ENCODE assay signal across 16 cellular contexts in genomic region chr10:6019010-6019782, GRCh38. TPM values are rescaled to one million over a fixed set of nuclear protein-coding genes. Genes with fewer than 3 reads are reported as not detected.
DNase-seq lines count a peak whose midpoint lies in the region; ATAC-seq, FAIRE-seq and TF ChIP-seq lines count a peak whose summit lies in the region.
"Had no signal": no experiment of that assay in that cellular context is flagged by ENCODE, and none has a peak within 500 bp of the region (broad histone marks: within the 10 kb centered on the region; RNA-seq: fewer than 3 reads in every experiment).

No MANE protein-coding gene starts in this region.

- H3K27ac Mint-ChIP-seq in activated CD4-positive, alpha-beta T cell treated with anti-CD3 and anti-CD28 coated beads, Interleukin-2, amount 10 ng/mL, durations not matched to agents 7 days and 5 days = peak overlapping the region; percentile 27
- peak overlapping the region; percentile 54 for H3K27ac Mint-ChIP-seq in activated naive CD8-positive, alpha-beta T cell treated with anti-CD3 and anti-CD28 coated beads, Interleukin-2, amount 50 U/mL, for 24 hours

- H3K27ac ChIP-seq in osteoblast (ENCODE audit: low read depth, low read length) = no peak overlapping the region
- H3K27ac ChIP-seq in aorta (ENCODE audit: low read depth in 1 of 2, low read length in 2 of 2) = no peak overlapping the region
- H3K27ac ChIP-seq: ascending aorta, SJSA1 had no signal

- H3K27me3 ChIP-seq in osteoblast (ENCODE audit: insufficient read depth, low read length) = peaks cover 11% of the 10 kb centered on the region
- H3K27me3 ChIP-seq in aorta (ENCODE audit: control insufficient read depth in 1 of 2, insufficient read depth in 2 of 2, low read length in 1 of 2) = no peaks in the 10 kb centered on the region
- H3K27me3 ChIP-seq: ascending aorta, SJSA1 had no signal

- H3K4me2 ChIP-seq in osteoblast (ENCODE audit: insufficient read depth, low read length) = no peak overlapping the region

- H3K4me1 Mint-ChIP-seq in activated CD4-positive, alpha-beta T cell treated with anti-CD3 and anti-CD28 coated beads, Interleukin-2, amount 10 ng/mL, durations not matched to agents 7 days and 5 days = peaks cover 58% of the 10 kb centered on the region
- peaks cover 66% of the 10 kb centered on the region for H3K4me1 Mint-ChIP-seq in activated naive CD8-positive, alpha-beta T cell treated with anti-CD3 and anti-CD28 coated beads, Interleukin-2, amount 50 U/mL, for 24 hours

- no peaks in the 10 kb centered on the region for H3K36me3 ChIP-seq in osteoblast (ENCODE audit: insufficient read depth, low read length)
- H3K36me3 ChIP-seq in aorta (ENCODE audit: control insufficient read depth in 1 of 2, insufficient read depth in 2 of 2, low read length in 1 of 2) = no peaks in the 10 kb centered on the region
- H3K36me3 ChIP-seq: ascending aorta, SJSA1 had no signal

- TF ChIP-seq CTCF in osteoblast (IDR thresholded peaks at IDR 0.05; ENCODE audit: extremely low read depth, low read depth, low read length) = no peak

- H3K4me3 Mint-ChIP-seq in activated CD4-positive, alpha-beta T cell treated with anti-CD3 and anti-CD28 coated beads, Interleukin-2, amount 10 ng/mL, durations not matched to agents 7 days and 5 days = no peak overlapping the region
- H3K4me3 Mint-ChIP-seq in activated naive CD8-positive, alpha-beta T cell treated with anti-CD3 and anti-CD28 coated beads, Interleukin-2, amount 50 U/mL, for 24 hours = no peak overlapping the region

- CTCF ChIA-PET in activated CD4-positive, alpha-beta T cell treated with anti-CD3 and anti-CD28 coated beads, Interleukin-2, amount 10 ng/mL, durations not matched to agents 7 days and 5 days (lab: Charles Lee) = interaction anchor here (1.3 to 2.0 kb wide), 3 partner anchors 9 to 39 kb away, joined by 3 to 4 read pairs (median 4); no protein-coding TSS in a partner anchor

- peaks cover 3% of the 10 kb centered on the region for H3K9me3 Mint-ChIP-seq in activated CD4-positive, alpha-beta T cell treated with anti-CD3 and anti-CD28 coated beads, Interleukin-2, amount 10 ng/mL, durations not matched to agents 7 days and 5 days
- no peaks in the 10 kb centered on the region for H3K9me3 Mint-ChIP-seq in activated naive CD8-positive, alpha-beta T cell treated with anti-CD3 and anti-CD28 coated beads, Interleukin-2, amount 50 U/mL, for 24 hours

- no peak overlapping the region for H2AFZ ChIP-seq in osteoblast (ENCODE audit: low read length)

- H3K36me3 Mint-ChIP-seq in activated CD4-positive, alpha-beta T cell treated with anti-CD3 and anti-CD28 coated beads, Interleukin-2, amount 10 ng/mL, durations not matched to agents 7 days and 5 days (ENCODE audit: low read depth) = peaks cover 73% of the 10 kb centered on the region
- peaks cover 92% of the 10 kb centered on the region for H3K36me3 Mint-ChIP-seq in activated naive CD8-positive, alpha-beta T cell treated with anti-CD3 and anti-CD28 coated beads, Interleukin-2, amount 50 U/mL, for 24 hours (ENCODE audit: low read depth)

- H3K4me1 ChIP-seq in osteoblast (ENCODE audit: insufficient read depth, low read length) = no peaks in the 10 kb centered on the region
- H3K4me1 ChIP-seq in aorta (ENCODE audit: control insufficient read depth in 1 of 2, insufficient read depth in 2 of 2, low read length in 2 of 2) = no peaks in the 10 kb centered on the region
- H3K4me1 ChIP-seq: ascending aorta had no signal

- H3K9me3 ChIP-seq in osteoblast (ENCODE audit: low read depth, low read length) (no peaks in the 10 kb centered on the region), aorta (ENCODE audit: control insufficient read depth, low read length) (no peaks in the 10 kb centered on the region)
- H3K9me3 ChIP-seq: ascending aorta, SJSA1 had no signal

- H3K79me2 ChIP-seq in osteoblast (ENCODE audit: insufficient read depth, low read length) = no peaks in the 10 kb centered on the region

- H3K4me3 ChIP-seq in osteoblast (ENCODE audit: insufficient read depth, low read length) (no peak overlapping the region), aorta (ENCODE audit: low read length in 2 of 2) (no peak overlapping the region)
- H3K4me3 ChIP-seq: ascending aorta, SJSA1 had no signal

- H4K20me1 ChIP-seq in osteoblast (ENCODE audit: insufficient read depth, low read length) = no peaks in the 10 kb centered on the region

- 94 to 96% methylated on average over 6 of the region's 6 CpGs for WGBS in aorta, 2 donors

- no peak for DNase-seq in activated CD4-positive, alpha-beta T cell treated with anti-CD3 and anti-CD28 coated beads, Interleukin-2, amount 10 ng/mL, durations not matched to agents 7 days and 5 days
- no peak for DNase-seq in activated CD4-positive, alpha-beta T cell treated with anti-CD3 and anti-CD28 coated beads, Interleukin-2, amount 50 U/mL, for 48 hours
- DNase-seq in HTR-8/SVneo (ENCODE audit: insufficient read length, low spot score) (no peak), osteoblast (ENCODE audit: insufficient read length, low spot score, missing footprints) (peak; percentile 73), aorta (no peak), T1000 (lab: John Stamatoyannopoulos, UW) (no peak)
- no peak for DNase-seq in activated naive CD8-positive, alpha-beta T cell treated with anti-CD3 and anti-CD28 coated beads, Interleukin-2, amount 50 U/mL, for 24 hours
- DNase-seq: EL; NCI-H146; NCI-H446; stimulated activated CD4-positive, alpha-beta T cell treated with anti-CD3 and anti-CD28 coated beads, Interleukin-2, amount 100 ng/mL, for 48 hours had no signal

- peak; percentile 44 for FAIRE-seq in HTR-8/SVneo (lab: Jason Lieb, UNC)
- FAIRE-seq: colon had no signal

- no peaks in the 10 kb centered on the region for H3K27me3 Mint-ChIP-seq in activated CD4-positive, alpha-beta T cell treated with anti-CD3 and anti-CD28 coated beads, Interleukin-2, amount 10 ng/mL, durations not matched to agents 7 days and 5 days
- no peaks in the 10 kb centered on the region for H3K27me3 Mint-ChIP-seq in activated naive CD8-positive, alpha-beta T cell treated with anti-CD3 and anti-CD28 coated beads, Interleukin-2, amount 50 U/mL, for 24 hours

- ATAC-seq in activated naive CD8-positive, alpha-beta T cell treated with anti-CD3 and anti-CD28 coated beads, Interleukin-2, amount 50 U/mL, for 24 hours = no peak
- ATAC-seq in HG03045 (IDR thresholded peaks at IDR 0.05; ENCODE audit: unreplicated experiment) (no peak), aorta (ENCODE audit: low FRiP score) (no peak)

- intact Hi-C loops in aorta (cut with DNase I) = loop anchor here in 1 of 2 donors (10.0 kb wide), 1 partner anchor 74 kb away; no protein-coding TSS in a partner anchor

- POLR2A ChIA-PET in activated CD4-positive, alpha-beta T cell treated with anti-CD3 and anti-CD28 coated beads, Interleukin-2, amount 10 ng/mL, durations not matched to agents 7 days and 5 days (lab: Charles Lee) = no interaction called here

RNA-seq across cellular contexts. Expression of gene IL15RA, which starts 41.9 kb away (rescaled TPM):
- 10 to 100 TPM; 16.1 to 16.5 TPM for total RNA-seq in activated CD4-positive, alpha-beta T cell treated with anti-CD3 and anti-CD28 coated beads, Interleukin-2, amount 10 ng/mL, durations not matched to agents 7 days and 5 days
- total RNA-seq in osteoblast (1.1 and 1.2 TPM in 2 replicates), aorta (10 to 100 TPM; 19.0 to 21.2 TPM)
- 10 to 100 TPM in 1 of 2 donors, 1 to 10 TPM in 1; 6.0 to 23.9 TPM for polyA plus RNA-seq in aorta

RNA-seq across cellular contexts. Expression of gene IL2RA, which starts 43.0 kb away (rescaled TPM):
- total RNA-seq in activated CD4-positive, alpha-beta T cell treated with anti-CD3 and anti-CD28 coated beads, Interleukin-2, amount 10 ng/mL, durations not matched to agents 7 days and 5 days = 100 to 1,000 TPM; 124 to 142 TPM
- not detected in 2 replicates for total RNA-seq in osteoblast
- 1 to 10 TPM; 2.4 to 4.2 TPM for total RNA-seq in aorta
- polyA plus RNA-seq in aorta = 1 to 10 TPM in 1 of 2 donors, under 1 TPM in 1; 0.33 to 4.1 TPM
- total RNA-seq: ascending aorta, epithelial cell of proximal tubule, SJSA1 had no signal

Comparison
In these comparisons a context has a peak if more than half of its experiments do, and no peak if none do; other contexts are left out.
1. RNA of gene IL2RA, which starts 43.0 kb away (total RNA-seq): 124 to 142 TPM in activated CD4-positive, alpha-beta T cell treated with anti-CD3 and anti-CD28 coated beads, Interleukin-2, amount 10 ng/mL, durations not matched to agents 7 days and 5 days; 2.4 to 4.2 TPM in aorta and not detected in osteoblast; every median in the first group is over 10 times any median in the second.